13 cellular contexts compared by ENCODE assay signal in genomic region chr2:223762853-223763252, GRCh38.
DNase-seq lines count a peak whose midpoint lies in the region; ATAC-seq and TF ChIP-seq lines count a peak whose summit lies in the region.
"Had no signal": no experiment of that assay in that cellular context is flagged by ENCODE, and none has a peak within 500 bp of the region (broad histone marks: within the 10 kb centered on the region; RNA-seq: fewer than 3 reads in every experiment).

No MANE protein-coding gene starts in this region.

- H3K27me3 ChIP-seq in neutrophil: no peaks in the 10 kb centered on the region
- H3K27me3 ChIP-seq: ascending aorta, transverse colon had no signal

- peak overlapping the region; percentile 7 for H3K27ac ChIP-seq in neutrophil
- H3K27ac ChIP-seq: transverse colon had no signal

- no peak overlapping the region for H3K4me3 ChIP-seq in NB4 (ENCODE audit: low read depth, low read length)
- no peak overlapping the region for H3K4me3 ChIP-seq in cardiac fibroblast (replicated peaks in 1 of 2; ENCODE audit: low read depth in 2 of 2, low read length in 2 of 2)
- H3K4me3 ChIP-seq in neutrophil (ENCODE audit: low read depth in 1 of 2, low read length in 1 of 2): no peak overlapping the region
- H3K4me3 ChIP-seq: ascending aorta, transverse colon had no signal

- TF ChIP-seq CTCF in NB4 (IDR thresholded peaks at IDR 0.05; ENCODE audit: low read depth, low read length) (no peak), cardiac fibroblast (IDR thresholded peaks at IDR 0.05; ENCODE audit: low read depth, low read length) (no peak), neutrophil (IDR thresholded peaks at IDR 0.05) (no peak)

- peaks cover 4% of the 10 kb centered on the region for H3K9me3 Mint-ChIP-seq in T-helper 2 cell treated with Interferon-gamma antibody and Interleukin-4, amounts not matched to agents 5 μg/mL and 100 μg/mL, for 36 hours

- peak overlapping the region; percentile 11 for H3K27ac Mint-ChIP-seq in T-helper 2 cell treated with Interferon-gamma antibody and Interleukin-4, amounts not matched to agents 5 μg/mL and 100 μg/mL, for 36 hours

- H3K4me3 Mint-ChIP-seq in T-helper 2 cell treated with Interferon-gamma antibody and Interleukin-4, amounts not matched to agents 5 μg/mL and 100 μg/mL, for 36 hours: no peak overlapping the region

- intact Hi-C loops in sciatic nerve (cut with DNase I): no loop called here

- no peaks in the 10 kb centered on the region for H3K36me3 ChIP-seq in neutrophil
- H3K36me3 ChIP-seq: ascending aorta had no signal

- peaks cover 15 to 21% of the 10 kb centered on the region in 2 experiments for H3K4me1 ChIP-seq in neutrophil (ENCODE audit: control insufficient read depth in 1 of 2, insufficient read depth in 1 of 2, low read depth in 1 of 2, low read length in 1 of 2)
- H3K4me1 ChIP-seq: ascending aorta, transverse colon had no signal

- peaks cover 10% of the 10 kb centered on the region for H3K36me3 Mint-ChIP-seq in T-helper 2 cell treated with Interferon-gamma antibody and Interleukin-4, amounts not matched to agents 5 μg/mL and 100 μg/mL, for 36 hours (ENCODE audit: low read depth)

- ATAC-seq in sciatic nerve: no peak

- no peak for DNase-seq in T-helper 2 cell treated with Interferon-gamma antibody and Interleukin-4, amounts not matched to agents 5 μg/mL and 100 μg/mL, for 36 hours (ENCODE audit: low spot score)
- DNase-seq in T-helper 2 cell (no peak), NB4 (ENCODE audit: low read depth) (peak; percentile 46), cardiac fibroblast (ENCODE audit: low read depth in 2 of 2) (peak; percentile 14 to 54), sciatic nerve (ENCODE audit: low spot score) (no peak), NCI-H1048 (lab: John Stamatoyannopoulos, UW) (no peak), occipital lobe (lab: John Stamatoyannopoulos, UW) (no peak)
- DNase-seq: activated T-cell treated with anti-CD3 and anti-CD28 coated beads, Interleukin-2, amount 50 U/mL, for 48 hours; Kasumi-1; NCI-H2029 treated with DMSO at 0.1 percent for 48 hours; transverse colon had no signal

- TF ChIP-seq POLR2A in NB4 (IDR thresholded peaks at IDR 0.05; ENCODE audit: extremely low read depth, insufficient read length): no peak

- peaks cover 25% of the 10 kb centered on the region for H3K4me1 Mint-ChIP-seq in T-helper 2 cell treated with Interferon-gamma antibody and Interleukin-4, amounts not matched to agents 5 μg/mL and 100 μg/mL, for 36 hours (ENCODE audit: low read depth)

- H3K9me3 ChIP-seq in neutrophil: no peaks in the 10 kb centered on the region
- H3K9me3 ChIP-seq: ascending aorta, transverse colon had no signal

- no peaks in the 10 kb centered on the region for H3K27me3 Mint-ChIP-seq in T-helper 2 cell treated with Interferon-gamma antibody and Interleukin-4, amounts not matched to agents 5 μg/mL and 100 μg/mL, for 36 hours (ENCODE audit: low read depth)

Comparison
In these comparisons a context has a peak if more than half of its experiments do, and no peak if none do; other contexts are left out.
1. DNase-seq: peak in NB4 (single experiment) and cardiac fibroblast (2 of 2); none in T-helper 2 cell treated with Interferon-gamma antibody and Interleukin-4, amounts not matched to agents 5 μg/mL and 100 μg/mL, for 36 hours (single experiment), T-helper 2 cell (0 of 5), sciatic nerve (single experiment), NCI-H1048 (single experiment) and occipital lobe (single experiment).